ENCODE assay signal across 24 cellular contexts in genomic region chr19:42524943-42525342, GRCh38. TPM values are rescaled to one million over a fixed set of nuclear protein-coding genes. Genes with fewer than 3 reads are reported as not detected.
DNase-seq lines count a peak whose midpoint lies in the region; ATAC-seq, FAIRE-seq and TF ChIP-seq lines count a peak whose summit lies in the region.
"Had no signal": no experiment of that assay in that cellular context is flagged by ENCODE, and none has a peak within 500 bp of the region (broad histone marks: within the 10 kb centered on the region; RNA-seq: fewer than 3 reads in every experiment).

No MANE protein-coding gene starts in this region.

- peaks cover 35% of the 10 kb centered on the region for H3K4me1 ChIP-seq in CD4-positive, alpha-beta memory T cell (ENCODE audit: insufficient read depth, low read length)
- H3K4me1 ChIP-seq in duodenal mucosa (ENCODE audit: control insufficient read depth in 1 of 2, insufficient read depth in 2 of 2, low read length in 2 of 2) (peaks cover 39 to 40% of the 10 kb centered on the region in 2 donors), small intestine (ENCODE audit: control insufficient read depth in 2 of 2, insufficient read depth in 1 of 2, low read depth in 1 of 2, low read length in 1 of 2) (peaks cover 0 to 5% of the 10 kb centered on the region in 2 donors)

- CTCF ChIA-PET in activated CD8-positive, alpha-beta memory T cell treated with anti-CD3 and anti-CD28 coated beads, Interleukin-2, amount 10 ng/mL, durations not matched to agents 7 days and 5 days (lab: Charles Lee): no interaction called here
- CTCF ChIA-PET in CD4-positive, alpha-beta memory T cell (lab: Charles Lee; ENCODE audit: partially characterized antibody): interaction anchor here (7.4 kb wide), 1 partner anchor 72 kb away, joined by 167 read pairs; no protein-coding TSS in a partner anchor

- H3K27me3 ChIP-seq in CD4-positive, alpha-beta memory T cell (ENCODE audit: insufficient read depth, low read length): no peaks in the 10 kb centered on the region
- H3K27me3 ChIP-seq in duodenal mucosa (ENCODE audit: control insufficient read depth in 1 of 2, insufficient read depth in 2 of 2, low read length in 2 of 2) (no peaks in the 10 kb centered on the region), small intestine (ENCODE audit: control insufficient read depth in 2 of 2, insufficient read depth in 2 of 2, low read length in 2 of 2) (no peaks in the 10 kb centered on the region)
- H3K27me3 ChIP-seq: BLaER1 had no signal

- H3K36me3 ChIP-seq in CD4-positive, alpha-beta memory T cell (ENCODE audit: insufficient read depth, low read length): peaks cover 4% of the 10 kb centered on the region
- H3K36me3 ChIP-seq in duodenal mucosa (ENCODE audit: control insufficient read depth in 1 of 2, insufficient read depth in 2 of 2, low read length in 2 of 2) (peaks cover 10 to 29% of the 10 kb centered on the region in 2 donors), small intestine (ENCODE audit: control insufficient read depth in 2 of 2, insufficient read depth in 2 of 2, low read length in 2 of 2) (peaks cover 0 to 18% of the 10 kb centered on the region in 2 donors)
- H3K36me3 ChIP-seq: BLaER1 had no signal

- no peak overlapping the region for H3K4me3 ChIP-seq in CD4-positive, alpha-beta memory T cell (ENCODE audit: low read length in 2 of 2)
- H3K4me3 ChIP-seq in duodenal mucosa (ENCODE audit: low read depth in 1 of 2, low read length in 2 of 2) (peak overlapping the region; percentile 40 to 57), small intestine (ENCODE audit: low read depth in 1 of 2, low read length in 2 of 2) (peak overlapping the region in 1 of 2 donors; percentile 37), coronary artery (no peak overlapping the region)
- H3K4me3 ChIP-seq: BLaER1, GM12878 had no signal

- ATAC-seq in activated CD8-positive, alpha-beta memory T cell treated with anti-CD3 and anti-CD28 coated beads, Interleukin-2, amount 10 ng/mL, durations not matched to agents 7 days and 5 days: no peak
- ATAC-seq: CD8-positive, alpha-beta T cell; GM12878; HCT116 had no signal

- H3K9ac ChIP-seq in duodenal mucosa (ENCODE audit: low read depth in 1 of 2, low read length in 2 of 2): no peak overlapping the region
- H3K9ac ChIP-seq: BLaER1, SK-N-SH had no signal

- peaks cover 25% of the 10 kb centered on the region for H3K36me3 Mint-ChIP-seq in activated CD8-positive, alpha-beta memory T cell treated with anti-CD3 and anti-CD28 coated beads, Interleukin-2, amount 10 ng/mL, durations not matched to agents 7 days and 5 days
- peaks cover 14 to 22% of the 10 kb centered on the region in 2 donors for H3K36me3 Mint-ChIP-seq in CD4-positive, alpha-beta memory T cell

- H3K27ac ChIP-seq in CD4-positive, alpha-beta memory T cell (ENCODE audit: low read depth, low read length): no peak overlapping the region
- H3K27ac ChIP-seq in duodenal mucosa (ENCODE audit: low read depth, low read length) (no peak overlapping the region), small intestine (ENCODE audit: low read depth in 1 of 2, low read length in 1 of 2) (no peak overlapping the region), coronary artery (no peak overlapping the region)
- H3K27ac ChIP-seq: BLaER1 had no signal

- peak; percentile 2 for DNase-seq in activated CD8-positive, alpha-beta memory T cell treated with anti-CD3 and anti-CD28 coated beads, Interleukin-2, amount 10 ng/mL, durations not matched to agents 7 days and 5 days
- DNase-seq in activated CD8-positive, alpha-beta memory T cell treated with anti-CD3 and anti-CD28 coated beads for 24 hours: no peak
- DNase-seq in CD4-positive, alpha-beta memory T cell: no peak
- DNase-seq in small intestine: peak; percentile 73
- DNase-seq in GDM1 (lab: John Stamatoyannopoulos, UW): no peak
- no peak for DNase-seq in coronary artery (ENCODE audit: low spot score)
- DNase-seq: Caco-2; CD8-positive, alpha-beta T cell; Karpas-422; NCI-H1092; NCI-H1417 treated with DMSO at 0.1 percent for 48 hours; NCI-H187 treated with DMSO at 0.1 percent for 48 hours; NCI-H524; NCI-H774; SIG-M5; SK-N-SH had no signal

- 54 to 74% (median 58%) methylated on average over 2 of the region's 2 CpGs for WGBS in small intestine, 3 donors

- peaks cover 60% of the 10 kb centered on the region for H3K4me1 Mint-ChIP-seq in activated CD8-positive, alpha-beta memory T cell treated with anti-CD3 and anti-CD28 coated beads, Interleukin-2, amount 10 ng/mL, durations not matched to agents 7 days and 5 days
- H3K4me1 Mint-ChIP-seq in CD4-positive, alpha-beta memory T cell: peaks cover 23 to 50% (median 35%) of the 10 kb centered on the region in 4 donors

- no peak overlapping the region for H3K4me3 Mint-ChIP-seq in activated CD8-positive, alpha-beta memory T cell treated with anti-CD3 and anti-CD28 coated beads, Interleukin-2, amount 10 ng/mL, durations not matched to agents 7 days and 5 days
- H3K4me3 Mint-ChIP-seq in CD4-positive, alpha-beta memory T cell: peak overlapping the region in 3 of 8 donors; percentile 4 to 15 (median 14)
- H3K4me3 Mint-ChIP-seq: CD8-positive, alpha-beta T cell had no signal

- no peaks in the 10 kb centered on the region for H3K27me3 Mint-ChIP-seq in activated CD8-positive, alpha-beta memory T cell treated with anti-CD3 and anti-CD28 coated beads, Interleukin-2, amount 10 ng/mL, durations not matched to agents 7 days and 5 days
- H3K27me3 Mint-ChIP-seq in CD4-positive, alpha-beta memory T cell: no peaks in the 10 kb centered on the region

- H3K9me3 ChIP-seq in CD4-positive, alpha-beta memory T cell (ENCODE audit: control insufficient read depth in 1 of 2, low read length in 2 of 2): no peaks in the 10 kb centered on the region
- H3K9me3 ChIP-seq in duodenal mucosa (ENCODE audit: control insufficient read depth in 1 of 2, low read length in 2 of 2) (no peaks in the 10 kb centered on the region), small intestine (ENCODE audit: control insufficient read depth, low read depth) (no peaks in the 10 kb centered on the region)
- H3K9me3 ChIP-seq: BLaER1, Caco-2, SK-N-SH had no signal

- POLR2A ChIA-PET in CD4-positive, alpha-beta memory T cell (lab: Charles Lee; ENCODE audit: partially characterized antibody): no interaction called here

- H3K27ac Mint-ChIP-seq in activated CD8-positive, alpha-beta memory T cell treated with anti-CD3 and anti-CD28 coated beads, Interleukin-2, amount 10 ng/mL, durations not matched to agents 7 days and 5 days: no peak overlapping the region
- peak overlapping the region in 4 of 7 donors; percentile 7 to 61 (median 24) for H3K27ac Mint-ChIP-seq in CD4-positive, alpha-beta memory T cell
- H3K27ac Mint-ChIP-seq: CD8-positive, alpha-beta T cell had no signal

- intact Hi-C loops in CD4-positive, alpha-beta memory T cell (cut with micrococcal nuclease): no loop called here

- no peak for TF ChIP-seq CTCF in coronary artery (IDR thresholded peaks at IDR 0.05)

- no peaks in the 10 kb centered on the region for H3K9me3 Mint-ChIP-seq in activated CD8-positive, alpha-beta memory T cell treated with anti-CD3 and anti-CD28 coated beads, Interleukin-2, amount 10 ng/mL, durations not matched to agents 7 days and 5 days (ENCODE audit: low read depth)
- H3K9me3 Mint-ChIP-seq in CD4-positive, alpha-beta memory T cell: no peaks in the 10 kb centered on the region
- H3K9me3 Mint-ChIP-seq: CD8-positive, alpha-beta T cell had no signal

- FAIRE-seq in small intestine (lab: Jason Lieb, UNC): no peak
- FAIRE-seq: A204.1, G401.6, GM12878, RCC 7860 had no signal

RNA-seq across cellular contexts. Expression of gene CEACAM1, which starts 3.3 kb away (rescaled TPM):
- 10 to 100 TPM; 30.0 to 37.0 TPM for total RNA-seq in activated CD8-positive, alpha-beta memory T cell treated with anti-CD3 and anti-CD28 coated beads, Interleukin-2, amount 10 ng/mL, durations not matched to agents 7 days and 5 days
- total RNA-seq in CD4-positive, alpha-beta memory T cell: 1 to 10 TPM; 1.3 to 1.6 TPM
- polyA plus RNA-seq in CD4-positive, alpha-beta memory T cell: 1 to 10 TPM; 1.8 to 5.5 TPM
- polyA plus RNA-seq in small intestine: 10 to 100 TPM; 16.3 to 35.8 (median 30.0) TPM
- polyA plus RNA-seq: AG04450 had no signal

Comparison
In these comparisons a context has a peak if more than half of its experiments do, and no peak if none do; other contexts are left out.
1. DNase-seq: peak in activated CD8-positive, alpha-beta memory T cell treated with anti-CD3 and anti-CD28 coated beads, Interleukin-2, amount 10 ng/mL, durations not matched to agents 7 days and 5 days (single experiment) and small intestine (single experiment); none in activated CD8-positive, alpha-beta memory T cell treated with anti-CD3 and anti-CD28 coated beads for 24 hours (single experiment), CD4-positive, alpha-beta memory T cell (0 of 5), GDM1 (single experiment) and coronary artery (single experiment).
2. H3K4me3 ChIP-seq: peak in duodenal mucosa (2 of 2); none in CD4-positive, alpha-beta memory T cell (0 of 2) and coronary artery (single experiment).
3. RNA of gene CEACAM1, which starts 3.3 kb away (total RNA-seq): 30.0 to 37.0 TPM in activated CD8-positive, alpha-beta memory T cell treated with anti-CD3 and anti-CD28 coated beads, Interleukin-2, amount 10 ng/mL, durations not matched to agents 7 days and 5 days; 1.3 to 1.6 TPM in CD4-positive, alpha-beta memory T cell; every median in the first group is over 10 times any median in the second.